8 cellular contexts compared by ENCODE assay signal in the genomic region with DNA sequence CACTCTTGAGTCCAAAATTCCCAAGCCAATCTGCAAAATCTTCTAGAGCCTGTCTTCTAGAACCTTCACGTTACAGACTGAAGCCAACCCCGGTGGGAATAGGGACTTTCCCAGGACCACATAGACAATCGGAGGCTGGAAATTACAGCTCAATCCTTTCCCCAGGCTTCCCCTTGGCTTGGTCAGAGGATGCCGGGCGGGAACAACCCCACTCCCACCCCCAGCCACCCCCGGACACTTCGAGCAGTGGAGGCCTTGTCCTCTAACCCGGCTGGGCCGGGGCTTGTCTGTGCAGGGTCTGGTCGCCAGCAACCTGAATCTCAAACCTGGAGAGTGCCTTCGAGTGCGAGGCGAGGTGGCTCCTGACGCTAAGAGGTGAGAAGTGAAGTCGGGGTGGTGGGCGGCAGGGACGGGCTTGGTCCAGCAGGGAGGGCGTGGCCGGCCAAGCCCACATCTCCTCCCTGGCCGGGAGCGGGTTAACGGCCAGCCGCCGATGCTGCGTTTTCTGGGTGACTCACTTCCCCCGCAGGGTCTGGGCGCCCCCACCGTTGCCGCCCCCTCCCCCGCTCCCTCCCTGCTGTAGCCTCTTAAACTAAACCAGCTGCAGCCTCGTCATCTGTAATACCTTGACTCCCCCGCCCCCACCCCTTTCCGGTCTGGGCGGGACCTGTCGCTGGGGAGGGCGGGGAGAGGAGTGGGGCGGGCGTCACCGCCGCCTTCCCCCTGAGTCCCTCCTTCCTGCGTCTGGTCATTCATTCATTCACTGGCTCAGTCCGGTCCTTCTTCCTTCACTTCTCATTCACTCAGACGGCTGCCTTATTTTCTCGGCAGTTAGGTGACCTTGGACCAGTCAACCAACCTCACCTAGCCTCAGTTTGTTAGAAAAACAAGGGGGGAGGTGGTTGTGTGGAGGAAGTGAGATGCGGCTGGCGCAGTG. TPM values are rescaled to one million over a fixed set of nuclear protein-coding genes. Genes with fewer than 3 reads are reported as not detected.
DNase-seq lines count a peak whose midpoint lies in the region; ATAC-seq and TF ChIP-seq lines count a peak whose summit lies in the region.

No MANE protein-coding gene starts in this region.

- H3K36me3 Mint-ChIP-seq in activated T-cell treated with anti-CD3 and anti-CD28 coated beads, Interleukin-2, amount 50 U/mL, for 72 hours (ENCODE audit: insufficient read depth in 2 of 2) = no peaks in the 10 kb centered on the region
- peaks cover 6% of the 10 kb centered on the region for H3K36me3 Mint-ChIP-seq in nephron (ENCODE audit: low read depth)

- H3K27me3 ChIP-seq in Peyer's patch (no peaks in the 10 kb centered on the region), fibroblast of lung (ENCODE audit: control insufficient read depth, insufficient read depth, low read length) (no peaks in the 10 kb centered on the region)

- H3K36me3 ChIP-seq in Peyer's patch = no peaks in the 10 kb centered on the region
- H3K36me3 ChIP-seq in fibroblast of lung (ENCODE audit: control insufficient read depth, insufficient read depth, low read length) = peaks cover 17% of the 10 kb centered on the region

- DNase-seq in AG08395 (ENCODE audit: low spot score) = peak; percentile 81
- peak; percentile 87 to 98 (median 97) for DNase-seq in Peyer's patch
- peak; percentile 91 to 94 for DNase-seq in activated T-cell treated with anti-CD3 and anti-CD28 coated beads, Interleukin-2, amount 50 U/mL, for 72 hours
- peak; percentile 97 to 98 for DNase-seq in fibroblast of lung (ENCODE audit: low read depth in 2 of 2)
- peak; percentile 88 to 95 (median 94) for DNase-seq in stimulated activated naive CD4-positive, alpha-beta T cell (lab: John Stamatoyannopoulos, UW)

- H3K4me2 ChIP-seq in fibroblast of lung (ENCODE audit: extremely low read depth, insufficient read depth, low read length) = peak overlapping the region; percentile 100

- H3K4me1 ChIP-seq in Peyer's patch (peaks cover 3 to 72% (median 19%) of the 10 kb centered on the region in 4 donors), fibroblast of lung (ENCODE audit: control insufficient read depth, extremely low read depth, insufficient read depth, low read length) (peaks cover 13% of the 10 kb centered on the region)

- H3K27me3 Mint-ChIP-seq in activated T-cell treated with anti-CD3 and anti-CD28 coated beads, Interleukin-2, amount 50 U/mL, for 72 hours (ENCODE audit: low read depth) = no peaks in the 10 kb centered on the region
- no peaks in the 10 kb centered on the region for H3K27me3 Mint-ChIP-seq in nephron (ENCODE audit: low read depth)

- peak overlapping the region; percentile 87 for H3K9ac ChIP-seq in fibroblast of lung (ENCODE audit: insufficient read depth, low read length)

- H3K27ac ChIP-seq in Peyer's patch (peak overlapping the region; percentile 90 to 98 (median 92)), fibroblast of lung (ENCODE audit: insufficient read depth, low read length) (peak overlapping the region; percentile 95)

- H3K4me1 Mint-ChIP-seq in activated T-cell treated with anti-CD3 and anti-CD28 coated beads, Interleukin-2, amount 50 U/mL, for 72 hours (ENCODE audit: low read depth) = peaks cover 65% of the 10 kb centered on the region
- peaks cover 37% of the 10 kb centered on the region for H3K4me1 Mint-ChIP-seq in nephron

- peaks cover 3% of the 10 kb centered on the region for H4K20me1 ChIP-seq in fibroblast of lung (ENCODE audit: control insufficient read depth, extremely low read depth, insufficient read depth, low read length)

- peaks cover 31% of the 10 kb centered on the region for H3K79me2 ChIP-seq in fibroblast of lung (ENCODE audit: control insufficient read depth, insufficient read depth, low read length)

- H3K9me3 Mint-ChIP-seq in activated T-cell treated with anti-CD3 and anti-CD28 coated beads, Interleukin-2, amount 50 U/mL, for 72 hours = no peaks in the 10 kb centered on the region
- H3K9me3 Mint-ChIP-seq in nephron = no peaks in the 10 kb centered on the region

- peak overlapping the region; percentile 70 for H3K27ac Mint-ChIP-seq in activated T-cell treated with anti-CD3 and anti-CD28 coated beads, Interleukin-2, amount 50 U/mL, for 72 hours
- peak overlapping the region; percentile 93 to 100 (median 93) for H3K27ac Mint-ChIP-seq in nephron

- peak in 1 of 2 donors; percentile 47 for TF ChIP-seq POLR2A in Peyer's patch (IDR thresholded peaks at IDR 0.05)

- no peak overlapping the region for H2AFZ ChIP-seq in fibroblast of lung (ENCODE audit: low read length)

- H3K4me3 ChIP-seq in Peyer's patch (peak overlapping the region; percentile 50 to 68 (median 62)), fibroblast of lung (replicated peaks in 1 of 4; ENCODE audit: control extremely low read depth in 1 of 4, insufficient read depth in 1 of 4, low read depth in 3 of 4, low read length in 4 of 4) (peak overlapping the region; percentile 93 to 100 (median 98))

- peak; percentile 50 for ATAC-seq in GM19035 (IDR thresholded peaks at IDR 0.05; ENCODE audit: unreplicated experiment)
- ATAC-seq in HG03565 (IDR thresholded peaks at IDR 0.05; ENCODE audit: unreplicated experiment) = peak; percentile 35
- peak; percentile 83 to 88 for ATAC-seq in activated T-cell treated with anti-CD3 and anti-CD28 coated beads, Interleukin-2, amount 50 U/mL, for 72 hours (replicated peaks in 1 of 2)

- H3K4me3 Mint-ChIP-seq in activated T-cell treated with anti-CD3 and anti-CD28 coated beads, Interleukin-2, amount 50 U/mL, for 72 hours = peak overlapping the region; percentile 88
- peak overlapping the region; percentile 76 to 91 (median 91) for H3K4me3 Mint-ChIP-seq in nephron

- H3K9me3 ChIP-seq in Peyer's patch (no peaks in the 10 kb centered on the region), fibroblast of lung (ENCODE audit: control insufficient read depth, insufficient read depth, low read depth, low read length) (no peaks in the 10 kb centered on the region)

- TF ChIP-seq CTCF in Peyer's patch (IDR thresholded peaks at IDR 0.05) = no peak
- TF ChIP-seq CTCF in fibroblast of lung (conservative IDR thresholded peaks at IDR 0.05 in 1 of 2, IDR thresholded peaks at IDR 0.05 in 1 of 2; ENCODE audit: low read depth in 1 of 2, low read length in 2 of 2) = no peak
- no peak for TF ChIP-seq CTCF in nephron (IDR thresholded peaks at IDR 0.05; ENCODE audit: unreplicated experiment in 3 of 3)

RNA-seq across cellular contexts. Expression of gene LGALS1, which starts 1.5 kb away (rescaled TPM):
- total RNA-seq in Peyer's patch (100 to 1,000 TPM in 1 of 4 donors, 10 to 100 TPM in 3; 44.8 to 352 (median 73.5) TPM), fibroblast of lung (6,362 and 11,230 TPM in 2 replicates)
- total RNA-seq in activated T-cell treated with anti-CD3 and anti-CD28 coated beads, Interleukin-2, amount 50 U/mL, for 72 hours = 100 to 1,000 TPM; 303 to 803 TPM
- polyA plus RNA-seq in fibroblast of lung = 5,090 and 5,801 TPM in 2 replicates
- 11,602 and 14,894 TPM in 2 replicates for polyA plus RNA-seq in fibroblast of lung (2012)
- polyA minus RNA-seq in fibroblast of lung (ENCODE audit: low replicate concordance) = 14,591 and 18,200 TPM in 2 replicates

RNA-seq across cellular contexts. Expression of gene NOL12, which starts 9.2 kb away (rescaled TPM):
- total RNA-seq in Peyer's patch = 100 to 1,000 TPM in 1 of 4 donors, 10 to 100 TPM in 3; 37.5 to 144 (median 57.1) TPM
- total RNA-seq in activated T-cell treated with anti-CD3 and anti-CD28 coated beads, Interleukin-2, amount 50 U/mL, for 72 hours = 10 to 100 TPM; 31.3 to 36.3 TPM
- total RNA-seq in fibroblast of lung = 12.1 and 15.4 TPM in 2 replicates
- polyA plus RNA-seq in fibroblast of lung = 12.8 and 26.1 TPM in 2 replicates
- 16.0 and 29.1 TPM in 2 replicates for polyA plus RNA-seq in fibroblast of lung (2012)
- polyA minus RNA-seq in fibroblast of lung (ENCODE audit: low replicate concordance) = 5.0 and 6.3 TPM in 2 replicates

RNA-seq across cellular contexts. Expression of gene PDXP, which starts 18.4 kb away (rescaled TPM):
- total RNA-seq in Peyer's patch (100 to 1,000 TPM in 3 of 4 donors, 10 to 100 TPM in 1; 19.0 to 146 (median 111) TPM), fibroblast of lung (4.0 and 5.1 TPM in 2 replicates)
- 10 to 100 TPM; 14.8 to 17.2 TPM for total RNA-seq in activated T-cell treated with anti-CD3 and anti-CD28 coated beads, Interleukin-2, amount 50 U/mL, for 72 hours
- polyA plus RNA-seq in fibroblast of lung = 7.9 and 14.7 TPM in 2 replicates
- polyA plus RNA-seq in fibroblast of lung (2012) = 6.9 and 16.5 TPM in 2 replicates
- 14.5 and 15.0 TPM in 2 replicates for polyA minus RNA-seq in fibroblast of lung (ENCODE audit: low replicate concordance)

RNA-seq across cellular contexts. Expression of gene TRIOBP, which starts 19.9 kb away (rescaled TPM):
- total RNA-seq in Peyer's patch = 10 to 100 TPM; 54.6 to 89.1 (median 83.6) TPM
- total RNA-seq in activated T-cell treated with anti-CD3 and anti-CD28 coated beads, Interleukin-2, amount 50 U/mL, for 72 hours = 10 to 100 TPM; 25.4 to 28.6 TPM
- 105 and 131 TPM in 2 replicates for total RNA-seq in fibroblast of lung
- polyA plus RNA-seq in fibroblast of lung = 32.9 and 35.4 TPM in 2 replicates
- 104 and 109 TPM in 2 replicates for polyA plus RNA-seq in fibroblast of lung (2012)
- polyA minus RNA-seq in fibroblast of lung (ENCODE audit: low replicate concordance) = 188 and 198 TPM in 2 replicates

RNA-seq across cellular contexts. Expression of gene SH3BP1, which starts 37.5 kb away (rescaled TPM):
- total RNA-seq in Peyer's patch = 100 to 1,000 TPM in 1 of 4 donors, 10 to 100 TPM in 3; 55.0 to 135 (median 71.8) TPM
- 100 to 1,000 TPM in 1 of 2 donors, 10 to 100 TPM in 1; 99.0 to 103 TPM for total RNA-seq in activated T-cell treated with anti-CD3 and anti-CD28 coated beads, Interleukin-2, amount 50 U/mL, for 72 hours
- 3.1 and 6.2 TPM in 2 replicates for total RNA-seq in fibroblast of lung
- 2.9 and 5.5 TPM in 2 replicates for polyA plus RNA-seq in fibroblast of lung
- 7.7 and 15.2 TPM in 2 replicates for polyA plus RNA-seq in fibroblast of lung (2012)
- 15.3 and 34.4 TPM in 2 replicates for polyA minus RNA-seq in fibroblast of lung (ENCODE audit: low replicate concordance)

Comparison
In these comparisons a context has a peak if more than half of its experiments do, and no peak if none do; other contexts are left out.
1. Peak in every context shown above with its lines: DNase-seq, ATAC-seq, H3K4me3 ChIP-seq and H3K27ac ChIP-seq.
2. ATAC-seq: peak in every context shown above with its lines; median percentile 86 in activated T-cell treated with anti-CD3 and anti-CD28 coated beads, Interleukin-2, amount 50 U/mL, for 72 hours; 50 in GM19035; 35 in HG03565.